Comparison of ENCODE assay signal across 17 cellular contexts in the genomic region with DNA sequence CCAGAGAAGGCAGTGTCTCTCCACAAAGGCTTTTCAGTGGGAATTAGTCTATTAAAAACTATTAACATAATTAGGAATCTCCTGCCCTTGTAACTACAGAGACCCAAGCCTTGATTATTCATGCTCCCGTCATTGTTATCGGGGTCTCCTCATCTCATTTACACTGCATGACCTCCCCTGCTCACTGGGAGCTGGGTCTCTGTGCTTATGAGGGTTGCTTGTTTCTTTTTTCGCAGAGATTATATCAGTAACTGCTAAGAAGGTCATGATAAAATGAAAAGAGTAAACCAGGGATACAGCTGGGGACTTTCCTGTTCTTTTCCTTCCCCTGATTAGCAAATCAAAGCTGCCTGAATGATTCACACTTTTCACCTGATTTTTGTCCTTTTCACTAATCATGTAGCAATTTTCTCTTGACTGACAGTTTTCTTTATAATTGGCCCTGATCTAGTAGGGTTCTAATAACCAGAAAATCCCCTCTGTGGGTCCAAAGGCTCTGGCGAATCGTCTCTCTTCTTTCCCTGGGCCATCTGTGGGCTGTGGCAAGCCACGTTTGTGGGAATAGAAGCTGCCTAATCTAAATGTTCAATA.
"Had no signal": no experiment of that assay in that cellular context is flagged by ENCODE, and none has a peak within 500 bp of the region (broad histone marks: within the 10 kb centered on the region; RNA-seq: fewer than 3 reads in every experiment).

No MANE protein-coding gene starts in this region.

- H3K27ac Mint-ChIP-seq: naive thymus-derived CD8-positive, alpha-beta T cell had no signal

- H3K36me3 ChIP-seq: right atrium auricular region, sigmoid colon, stomach had no signal

- DNase-seq: effector CD4-positive, alpha-beta T cell; islet precursor cell; mammary epithelial cell; mucosa of descending colon; naive thymus-derived CD8-positive, alpha-beta T cell; sigmoid colon; stimulated activated naive CD4-positive, alpha-beta T cell; stomach; substantia nigra; trophoblast cell had no signal

- H3K27ac ChIP-seq: coronary artery, right atrium auricular region, sigmoid colon, skin epidermis, stomach had no signal

- ATAC-seq: esophagus mucosa, left lobe of liver, mucosa of descending colon had no signal

- FAIRE-seq: frontal cortex, urothelium cell line had no signal

- H3K9me3 ChIP-seq: mucosa of descending colon, right atrium auricular region, sigmoid colon had no signal

- H3K4me3 ChIP-seq: coronary artery, mucosa of descending colon, right atrium auricular region, sigmoid colon, skin epidermis, stomach had no signal
